In genomic region chr15:87478688-87479072, GRCh38 we compare ENCODE assay signal across 21 cellular contexts.
"Had no signal": no experiment of that assay in that cellular context is flagged by ENCODE, and none has a peak within 500 bp of the region (broad histone marks: within the 10 kb centered on the region; RNA-seq: fewer than 3 reads in every experiment).

No MANE protein-coding gene starts in this region.

- ATAC-seq: activated T-cell treated with anti-CD3 and anti-CD28 coated beads, Interleukin-2, amount 50 U/mL, for 4 hours; Panc1; T-cell had no signal

- DNase-seq: activated B cell treated with CpG ODN at 0.5 μM for 24 hours; activated CD4-positive, alpha-beta T cell treated with anti-CD3 and anti-CD28 coated beads for 1 hour; activated CD4-positive, alpha-beta T cell treated with anti-CD3 and anti-CD28 coated beads, Interleukin-2, amount 10 ng/mL, durations not matched to agents 24 days and 14 days; activated CD4-positive, alpha-beta T cell treated with anti-CD3 and anti-CD28 coated beads, Interleukin-2, amount 50 U/mL, for 48 hours; activated CD8-positive, alpha-beta memory T cell treated with anti-CD3 and anti-CD28 coated beads for 24 hours; activated gamma-delta T cell; activated naive CD4-positive, alpha-beta T cell treated with anti-CD3 and anti-CD28 coated beads for 36 hours; activated T-cell treated with anti-CD3 and anti-CD28 coated beads, Interleukin-2, amount 50 U/mL, for 4 hours; cerebellar nuclear complex; MV-4-11; NCI-H1694; NCI-H2107; Right ventricle myocardium superior; RPMI8226; SJCRH30; T-cell; T-helper 2 cell; T1000 had no signal

- H3K36me3 Mint-ChIP-seq: activated naive CD8-positive, alpha-beta T cell; T-cell had no signal

- H3K27ac ChIP-seq: SJCRH30 had no signal

- H3K4me3 Mint-ChIP-seq: activated B cell treated with CpG ODN at 0.5 μM for 24 hours; activated CD4-positive, alpha-beta T cell treated with anti-CD3 and anti-CD28 coated beads, Interleukin-2, amount 10 ng/mL, durations not matched to agents 24 days and 14 days; activated naive CD4-positive, alpha-beta T cell treated with anti-CD3 and anti-CD28 coated beads for 36 hours; activated naive CD8-positive, alpha-beta T cell; activated T-cell treated with anti-CD3 and anti-CD28 coated beads, Interleukin-2, amount 50 U/mL, for 4 hours; T-cell had no signal

- H3K4me3 ChIP-seq: SJCRH30 had no signal

- H3K27me3 ChIP-seq: MG63, SJCRH30 had no signal

- H3K27ac Mint-ChIP-seq: activated B cell treated with CpG ODN at 0.5 μM for 24 hours; activated CD4-positive, alpha-beta T cell treated with anti-CD3 and anti-CD28 coated beads, Interleukin-2, amount 10 ng/mL, durations not matched to agents 24 days and 14 days; activated naive CD4-positive, alpha-beta T cell treated with anti-CD3 and anti-CD28 coated beads for 36 hours; activated naive CD8-positive, alpha-beta T cell; T-cell had no signal

- H3K4me1 Mint-ChIP-seq: activated B cell treated with CpG ODN at 0.5 μM for 24 hours; activated CD4-positive, alpha-beta T cell treated with anti-CD3 and anti-CD28 coated beads, Interleukin-2, amount 10 ng/mL, durations not matched to agents 24 days and 14 days had no signal

- H3K36me3 ChIP-seq: MG63, SJCRH30 had no signal

- H3K27me3 Mint-ChIP-seq: activated B cell treated with CpG ODN at 0.5 μM for 24 hours had no signal

- H3K9me3 ChIP-seq: MG63, SJCRH30 had no signal

- H3K9me3 Mint-ChIP-seq: activated CD4-positive, alpha-beta T cell treated with anti-CD3 and anti-CD28 coated beads, Interleukin-2, amount 10 ng/mL, durations not matched to agents 24 days and 14 days; activated T-cell treated with anti-CD3 and anti-CD28 coated beads, Interleukin-2, amount 50 U/mL, for 4 hours; T-cell had no signal
